In the genomic region with DNA sequence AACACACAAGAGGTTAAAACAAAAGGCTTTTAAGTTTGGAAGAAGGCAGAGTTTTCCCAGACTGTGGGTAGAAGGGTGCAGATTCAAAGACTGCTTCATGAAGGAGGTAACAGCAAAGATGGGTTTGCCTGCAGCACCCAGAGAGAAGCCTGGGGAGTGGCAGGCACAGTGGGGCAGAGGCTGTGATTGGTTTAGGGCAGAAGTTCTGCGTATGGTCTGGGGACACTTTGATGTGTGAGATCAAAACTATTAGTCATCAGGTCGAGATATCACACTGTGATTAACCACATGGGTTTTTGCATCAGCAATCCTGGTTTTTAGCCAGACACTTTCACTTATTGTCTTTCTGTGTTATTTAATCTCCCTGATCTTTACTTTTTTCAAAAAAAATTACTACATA, we compare ENCODE assay signal across 12 cellular contexts.
DNase-seq lines count a peak whose midpoint lies in the region; ATAC-seq and TF ChIP-seq lines count a peak whose summit lies in the region.
"Had no signal": no experiment of that assay in that cellular context is flagged by ENCODE, and none has a peak within 500 bp of the region (broad histone marks: within the 10 kb centered on the region; RNA-seq: fewer than 3 reads in every experiment).

No MANE protein-coding gene starts in this region.

- no peaks in the 10 kb centered on the region for H4K20me1 ChIP-seq in PC-3 (ENCODE audit: low read length)

- H3K4me3 Mint-ChIP-seq in activated CD4-positive, alpha-beta T cell treated with anti-CD3 and anti-CD28 coated beads, Interleukin-2, amount 10 ng/mL, durations not matched to agents 24 days and 14 days = no peak overlapping the region
- H3K4me3 Mint-ChIP-seq in activated CD8-positive, alpha-beta T cell treated with anti-CD3 and anti-CD28 coated beads for 36 hours = no peak overlapping the region
- H3K4me3 Mint-ChIP-seq: naive B cell had no signal

- CTCF ChIA-PET in activated CD8-positive, alpha-beta T cell treated with anti-CD3 and anti-CD28 coated beads for 36 hours (lab: Charles Lee) = no interaction called here
- CTCF ChIA-PET in PC-3 (lab: Charles Lee) = no interaction called here

- TF ChIP-seq CTCF in activated CD8-positive, alpha-beta T cell treated with anti-CD3 and anti-CD28 coated beads for 36 hours (IDR thresholded peaks at IDR 0.05) = no peak
- no peak for TF ChIP-seq CTCF in PC-3 (conservative IDR thresholded peaks at IDR 0.05; ENCODE audit: low read depth, low read length)

- H3K79me2 ChIP-seq in PC-3 (ENCODE audit: low read length) = no peaks in the 10 kb centered on the region

- peak; percentile 11 to 27 for DNase-seq in activated CD4-positive, alpha-beta T cell treated with anti-CD3 and anti-CD28 coated beads for 24 hours (ENCODE audit: low read depth in 2 of 2)
- DNase-seq in activated CD4-positive, alpha-beta T cell treated with anti-CD3 and anti-CD28 coated beads, Interleukin-2, amount 10 ng/mL, durations not matched to agents 24 days and 14 days = no peak
- DNase-seq in activated CD8-positive, alpha-beta T cell treated with anti-CD3 and anti-CD28 coated beads for 36 hours = peak; percentile 73
- peak; percentile 23 for DNase-seq in effector CD4-positive, alpha-beta T cell
- peak; percentile 18 to 23 for DNase-seq in stimulated activated CD8-positive, alpha-beta memory T cell treated with anti-CD3 and anti-CD28 coated beads, Interleukin-2, amount 100 ng/mL, for 48 hours (ENCODE audit: low read depth in 2 of 2)
- DNase-seq in PC-3 = no peak
- no peak for DNase-seq in islet precursor cell
- DNase-seq: naive B cell, NCI-H2107, SJCRH30 had no signal

- no TSS peak for BruUV-seq in PC-3 (replicated peaks; lab: Mats Ljungman, UMichigan)

- H3K4me1 Mint-ChIP-seq in activated CD4-positive, alpha-beta T cell treated with anti-CD3 and anti-CD28 coated beads, Interleukin-2, amount 10 ng/mL, durations not matched to agents 24 days and 14 days = peaks cover 2% of the 10 kb centered on the region
- H3K4me1 Mint-ChIP-seq in activated CD8-positive, alpha-beta T cell treated with anti-CD3 and anti-CD28 coated beads for 36 hours (ENCODE audit: low read depth) = peaks cover 11% of the 10 kb centered on the region
- H3K4me1 Mint-ChIP-seq: naive B cell had no signal

- H3K4me1 ChIP-seq in PC-3 (ENCODE audit: insufficient read depth, low read length) = no peaks in the 10 kb centered on the region
- H3K4me1 ChIP-seq: SJCRH30 had no signal

- H3K36me3 Mint-ChIP-seq in activated CD4-positive, alpha-beta T cell treated with anti-CD3 and anti-CD28 coated beads, Interleukin-2, amount 10 ng/mL, durations not matched to agents 24 days and 14 days (ENCODE audit: low read depth) = no peaks in the 10 kb centered on the region
- H3K36me3 Mint-ChIP-seq in activated CD8-positive, alpha-beta T cell treated with anti-CD3 and anti-CD28 coated beads for 36 hours (ENCODE audit: low read depth) = no peaks in the 10 kb centered on the region
- H3K36me3 Mint-ChIP-seq: naive B cell had no signal

- no peak overlapping the region for H3K9ac ChIP-seq in PC-3 (ENCODE audit: low read length)

- peaks cover 2% of the 10 kb centered on the region for H3K27me3 Mint-ChIP-seq in activated CD4-positive, alpha-beta T cell treated with anti-CD3 and anti-CD28 coated beads, Interleukin-2, amount 10 ng/mL, durations not matched to agents 24 days and 14 days
- peaks cover 4% of the 10 kb centered on the region for H3K27me3 Mint-ChIP-seq in activated CD8-positive, alpha-beta T cell treated with anti-CD3 and anti-CD28 coated beads for 36 hours

- H3F3A ChIP-seq in PC-3 (ENCODE audit: low read length, unreplicated experiment) = no peaks in the 10 kb centered on the region

- no peaks in the 10 kb centered on the region for H3K9me2 ChIP-seq in PC-3 (replicated peaks; ENCODE audit: low read length)

- intact Hi-C loops in activated CD4-positive, alpha-beta T cell treated with anti-CD3 and anti-CD28 coated beads, Interleukin-2, amount 10 ng/mL, durations not matched to agents 24 days and 14 days (cut with micrococcal nuclease) = no loop called here
- intact Hi-C loops in activated CD8-positive, alpha-beta T cell treated with anti-CD3 and anti-CD28 coated beads for 36 hours (cut with micrococcal nuclease) = no loop called here
- intact Hi-C loops in PC-3 (cut with micrococcal nuclease) = no loop called here

- no peak overlapping the region for H3K27ac Mint-ChIP-seq in activated CD4-positive, alpha-beta T cell treated with anti-CD3 and anti-CD28 coated beads, Interleukin-2, amount 10 ng/mL, durations not matched to agents 24 days and 14 days
- no peak overlapping the region for H3K27ac Mint-ChIP-seq in activated CD8-positive, alpha-beta T cell treated with anti-CD3 and anti-CD28 coated beads for 36 hours
- H3K27ac Mint-ChIP-seq: naive B cell had no signal

- no peaks in the 10 kb centered on the region for H3K9me3 ChIP-seq in PC-3 (ENCODE audit: low read length)
- H3K9me3 ChIP-seq: SJCRH30 had no signal

- H3K4me3 ChIP-seq in PC-3 (ENCODE audit: low read length) = no peak overlapping the region
- H3K4me3 ChIP-seq: SJCRH30 had no signal

- no peaks in the 10 kb centered on the region for H3K9me3 Mint-ChIP-seq in activated CD4-positive, alpha-beta T cell treated with anti-CD3 and anti-CD28 coated beads, Interleukin-2, amount 10 ng/mL, durations not matched to agents 24 days and 14 days
- peaks cover 2% of the 10 kb centered on the region for H3K9me3 Mint-ChIP-seq in activated CD8-positive, alpha-beta T cell treated with anti-CD3 and anti-CD28 coated beads for 36 hours

- ATAC-seq in activated CD8-positive, alpha-beta T cell treated with anti-CD3 and anti-CD28 coated beads for 36 hours = peak; percentile 99
- ATAC-seq in GM21717 (IDR thresholded peaks at IDR 0.05; ENCODE audit: unreplicated experiment) = no peak
- no peak for ATAC-seq in PC-3

- H2AFZ ChIP-seq in PC-3 (ENCODE audit: low read length) = no peak overlapping the region

- POLR2A ChIA-PET in activated CD8-positive, alpha-beta T cell treated with anti-CD3 and anti-CD28 coated beads for 36 hours (lab: Charles Lee) = interaction anchor here (0.7 kb wide), 1 partner anchor 283 kb away, joined by 3 read pairs; no protein-coding TSS in a partner anchor
- POLR2A ChIA-PET in PC-3 (lab: Charles Lee; ENCODE audit: unreplicated experiment) = no interaction called here

- no peak overlapping the region for H3K4me2 ChIP-seq in PC-3 (ENCODE audit: low read length)

- H3K36me3 ChIP-seq in PC-3 (ENCODE audit: low read depth, low read length) = no peaks in the 10 kb centered on the region
- H3K36me3 ChIP-seq: SJCRH30 had no signal

- H3K27me3 ChIP-seq in PC-3 (ENCODE audit: low read length) = peaks cover 6% of the 10 kb centered on the region; the same call in 1 of the 2 replicates
- H3K27me3 ChIP-seq: SJCRH30 had no signal

- H3K27ac ChIP-seq in PC-3 (ENCODE audit: low read length) = no peak overlapping the region
- H3K27ac ChIP-seq: epithelial cell of prostate, SJCRH30 had no signal

Comparison
In these comparisons a context has a peak if more than half of its experiments do, and no peak if none do; other contexts are left out.
1. DNase-seq: peak in activated CD4-positive, alpha-beta T cell treated with anti-CD3 and anti-CD28 coated beads for 24 hours (2 of 2), activated CD8-positive, alpha-beta T cell treated with anti-CD3 and anti-CD28 coated beads for 36 hours (single experiment), effector CD4-positive, alpha-beta T cell (single experiment) and stimulated activated CD8-positive, alpha-beta memory T cell treated with anti-CD3 and anti-CD28 coated beads, Interleukin-2, amount 100 ng/mL, for 48 hours (2 of 2); none in activated CD4-positive, alpha-beta T cell treated with anti-CD3 and anti-CD28 coated beads, Interleukin-2, amount 10 ng/mL, durations not matched to agents 24 days and 14 days (single experiment), PC-3 (single experiment) and islet precursor cell (single experiment).